10 cellular contexts compared by ENCODE assay signal in genomic region chr1:160575112-160575664, GRCh38. TPM values are rescaled to one million over a fixed set of nuclear protein-coding genes. Genes with fewer than 3 reads are reported as not detected.
DNase-seq lines count a peak whose midpoint lies in the region; ATAC-seq and TF ChIP-seq lines count a peak whose summit lies in the region.
"Had no signal": no experiment of that assay in that cellular context is flagged by ENCODE, and none has a peak within 500 bp of the region (broad histone marks: within the 10 kb centered on the region; RNA-seq: fewer than 3 reads in every experiment).

No MANE protein-coding gene starts in this region.

- H3K9me3 ChIP-seq in PC-3 (ENCODE audit: low read length), result no peaks in the 10 kb centered on the region

- H3K27ac Mint-ChIP-seq in IgD-negative memory B cell (peak overlapping the region; percentile 12 to 60 (median 21)), memory B cell (peak overlapping the region; percentile 81)
- H3K27ac Mint-ChIP-seq in activated T-helper 1 cell treated with anti-CD3 and anti-CD28 coated beads, Interleukin-12 subunit alpha, Interleukin-12 subunit beta, Interleukin-2, Interleukin-4 antibody, amounts not matched to agents 30 ng/mL and 10 ng/mL and 1 ng/mL, durations not matched to agents 14 hours and 24 hours and 36 hours, result peak overlapping the region; percentile 84

- TF ChIP-seq CTCF in PC-3 (conservative IDR thresholded peaks at IDR 0.05; ENCODE audit: low read depth, low read length), result no peak

- no peak overlapping the region for H3K4me3 ChIP-seq in PC-3 (ENCODE audit: low read length)

- no peak overlapping the region for H2AFZ ChIP-seq in PC-3 (ENCODE audit: low read length)

- no peaks in the 10 kb centered on the region for H3K79me2 ChIP-seq in PC-3 (ENCODE audit: low read length)

- DNase-seq in Ammon's horn (ENCODE audit: low spot score), result peak; percentile 67
- DNase-seq in activated T-helper 1 cell treated with anti-CD3 and anti-CD28 coated beads, Interleukin-12 subunit alpha, Interleukin-12 subunit beta, Interleukin-2, Interleukin-4 antibody, amounts not matched to agents 30 ng/mL and 10 ng/mL and 1 ng/mL, durations not matched to agents 14 hours and 24 hours and 36 hours (ENCODE audit: low spot score), result no peak
- peak; percentile 23 to 32 for DNase-seq in memory B cell (ENCODE audit: low spot score in 2 of 2)
- no peak for DNase-seq in NCI-H2227 treated with DMSO at 0.1 percent for 48 hours (lab: John Stamatoyannopoulos, UW)
- DNase-seq in PC-3, result no peak
- DNase-seq: stimulated activated CD8-positive, alpha-beta memory T cell treated with anti-CD3 and anti-CD28 coated beads, Interleukin-4, amount 100 ng/mL, for 48 hours had no signal

- no peak overlapping the region for H3K9ac ChIP-seq in PC-3 (ENCODE audit: low read length)

- no peaks in the 10 kb centered on the region for H3K4me1 ChIP-seq in PC-3 (ENCODE audit: insufficient read depth, low read length)

- H3K36me3 Mint-ChIP-seq in IgD-negative memory B cell, result peaks cover 2% of the 10 kb centered on the region
- peaks cover 36% of the 10 kb centered on the region for H3K36me3 Mint-ChIP-seq in activated T-helper 1 cell treated with anti-CD3 and anti-CD28 coated beads, Interleukin-12 subunit alpha, Interleukin-12 subunit beta, Interleukin-2, Interleukin-4 antibody, amounts not matched to agents 30 ng/mL and 10 ng/mL and 1 ng/mL, durations not matched to agents 14 hours and 24 hours and 36 hours (ENCODE audit: low read depth)
- H3K36me3 Mint-ChIP-seq in memory B cell, result peaks cover 15% of the 10 kb centered on the region

- peaks cover 50% of the 10 kb centered on the region for H3K27me3 ChIP-seq in PC-3 (ENCODE audit: low read length)

- intact Hi-C loops in activated T-helper 1 cell treated with anti-CD3 and anti-CD28 coated beads, Interleukin-12 subunit alpha, Interleukin-12 subunit beta, Interleukin-2, Interleukin-4 antibody, amounts not matched to agents 30 ng/mL and 10 ng/mL and 1 ng/mL, durations not matched to agents 14 hours and 24 hours and 36 hours (cut with micrococcal nuclease), result loop anchor here (5.0 kb wide), 1 partner anchor 313 kb away; the partner anchor contains the start of gene DCAF8
- intact Hi-C loops in PC-3 (cut with micrococcal nuclease), result no loop called here

- H3K27ac ChIP-seq in PC-3 (ENCODE audit: low read length), result no peak overlapping the region

- H3K9me3 Mint-ChIP-seq in IgD-negative memory B cell, result no peaks in the 10 kb centered on the region
- peaks cover 19% of the 10 kb centered on the region for H3K9me3 Mint-ChIP-seq in activated T-helper 1 cell treated with anti-CD3 and anti-CD28 coated beads, Interleukin-12 subunit alpha, Interleukin-12 subunit beta, Interleukin-2, Interleukin-4 antibody, amounts not matched to agents 30 ng/mL and 10 ng/mL and 1 ng/mL, durations not matched to agents 14 hours and 24 hours and 36 hours
- peaks cover 4% of the 10 kb centered on the region for H3K9me3 Mint-ChIP-seq in memory B cell

- H3K4me2 ChIP-seq in PC-3 (ENCODE audit: low read length), result no peak overlapping the region

- no peaks in the 10 kb centered on the region for H4K20me1 ChIP-seq in PC-3 (ENCODE audit: low read length)

- POLR2A ChIA-PET in PC-3 (lab: Charles Lee; ENCODE audit: unreplicated experiment), result no interaction called here

- no peaks in the 10 kb centered on the region for H3F3A ChIP-seq in PC-3 (ENCODE audit: low read length, unreplicated experiment)

- H3K4me3 Mint-ChIP-seq in IgD-negative memory B cell (peak overlapping the region; percentile 28 to 77 (median 36)), memory B cell (peak overlapping the region; percentile 69)
- peak overlapping the region; percentile 79 for H3K4me3 Mint-ChIP-seq in activated T-helper 1 cell treated with anti-CD3 and anti-CD28 coated beads, Interleukin-12 subunit alpha, Interleukin-12 subunit beta, Interleukin-2, Interleukin-4 antibody, amounts not matched to agents 30 ng/mL and 10 ng/mL and 1 ng/mL, durations not matched to agents 14 hours and 24 hours and 36 hours

- H3K4me1 Mint-ChIP-seq in IgD-negative memory B cell, result peaks cover 22 to 69% (median 61%) of the 10 kb centered on the region in 3 donors
- peaks cover 96% of the 10 kb centered on the region for H3K4me1 Mint-ChIP-seq in activated T-helper 1 cell treated with anti-CD3 and anti-CD28 coated beads, Interleukin-12 subunit alpha, Interleukin-12 subunit beta, Interleukin-2, Interleukin-4 antibody, amounts not matched to agents 30 ng/mL and 10 ng/mL and 1 ng/mL, durations not matched to agents 14 hours and 24 hours and 36 hours (ENCODE audit: low read depth)
- H3K4me1 Mint-ChIP-seq in memory B cell, result peaks cover 44% of the 10 kb centered on the region

- BruUV-seq in PC-3 (replicated peaks; lab: Mats Ljungman, UMichigan), result no TSS peak

- no peaks in the 10 kb centered on the region for H3K36me3 ChIP-seq in PC-3 (ENCODE audit: low read depth, low read length)

- H3K27me3 Mint-ChIP-seq in IgD-negative memory B cell (no peaks in the 10 kb centered on the region), memory B cell (no peaks in the 10 kb centered on the region)
- no peaks in the 10 kb centered on the region for H3K27me3 Mint-ChIP-seq in activated T-helper 1 cell treated with anti-CD3 and anti-CD28 coated beads, Interleukin-12 subunit alpha, Interleukin-12 subunit beta, Interleukin-2, Interleukin-4 antibody, amounts not matched to agents 30 ng/mL and 10 ng/mL and 1 ng/mL, durations not matched to agents 14 hours and 24 hours and 36 hours (ENCODE audit: insufficient read depth)

- CTCF ChIA-PET in PC-3 (lab: Charles Lee), result no interaction called here

- H3K9me2 ChIP-seq in PC-3 (replicated peaks; ENCODE audit: low read length), result no peaks in the 10 kb centered on the region

- ATAC-seq in memory B cell (ENCODE audit: low read depth), result peak; percentile 79
- no peak for ATAC-seq in PC-3
- no peak for ATAC-seq in HG03565 (IDR thresholded peaks at IDR 0.05; ENCODE audit: unreplicated experiment)
- ATAC-seq in HG02588 (IDR thresholded peaks at IDR 0.05; ENCODE audit: unreplicated experiment), result no peak

RNA-seq across cellular contexts. Expression of gene CD84, which starts 4.1 kb away (rescaled TPM):
- polyA plus RNA-seq in IgD-negative memory B cell, result 8.7 TPM
- 16.3 and 17.2 TPM in 2 replicates for total RNA-seq in activated T-helper 1 cell treated with anti-CD3 and anti-CD28 coated beads, Interleukin-12 subunit alpha, Interleukin-12 subunit beta, Interleukin-2, Interleukin-4 antibody, amounts not matched to agents 30 ng/mL and 10 ng/mL and 1 ng/mL, durations not matched to agents 14 hours and 24 hours and 36 hours
- not detected in 2 replicates for total RNA-seq in PC-3 (2014; rRNA removed)
- total RNA-seq: MCF 10A had no signal

RNA-seq across cellular contexts. Expression of gene SLAMF6, which starts 52.1 kb away (rescaled TPM):
- 109 TPM for polyA plus RNA-seq in IgD-negative memory B cell
- total RNA-seq in activated T-helper 1 cell treated with anti-CD3 and anti-CD28 coated beads, Interleukin-12 subunit alpha, Interleukin-12 subunit beta, Interleukin-2, Interleukin-4 antibody, amounts not matched to agents 30 ng/mL and 10 ng/mL and 1 ng/mL, durations not matched to agents 14 hours and 24 hours and 36 hours, result 46.8 and 50.1 TPM in 2 replicates
- not detected in 2 replicates for total RNA-seq in PC-3 (2014; rRNA removed)
- total RNA-seq: MCF 10A had no signal

Comparison
In these comparisons a context has a peak if more than half of its experiments do, and no peak if none do; other contexts are left out.
1. DNase-seq: peak in Ammon's horn (single experiment) and memory B cell (2 of 2); none in activated T-helper 1 cell treated with anti-CD3 and anti-CD28 coated beads, Interleukin-12 subunit alpha, Interleukin-12 subunit beta, Interleukin-2, Interleukin-4 antibody, amounts not matched to agents 30 ng/mL and 10 ng/mL and 1 ng/mL, durations not matched to agents 14 hours and 24 hours and 36 hours (single experiment), NCI-H2227 treated with DMSO at 0.1 percent for 48 hours (single experiment) and PC-3 (single experiment).
2. H3K27ac Mint-ChIP-seq: peak in every context shown above with its lines; median percentile 84 in activated T-helper 1 cell treated with anti-CD3 and anti-CD28 coated beads, Interleukin-12 subunit alpha, Interleukin-12 subunit beta, Interleukin-2, Interleukin-4 antibody, amounts not matched to agents 30 ng/mL and 10 ng/mL and 1 ng/mL, durations not matched to agents 14 hours and 24 hours and 36 hours; 81 in memory B cell; 21 in IgD-negative memory B cell.
3. RNA of gene CD84, which starts 4.1 kb away (total RNA-seq): 16.3 to 17.2 TPM in activated T-helper 1 cell treated with anti-CD3 and anti-CD28 coated beads, Interleukin-12 subunit alpha, Interleukin-12 subunit beta, Interleukin-2, Interleukin-4 antibody, amounts not matched to agents 30 ng/mL and 10 ng/mL and 1 ng/mL, durations not matched to agents 14 hours and 24 hours and 36 hours; not detected in PC-3; every median in the first group is over 10 times any median in the second.
4. RNA of gene SLAMF6, which starts 52.1 kb away (total RNA-seq): 46.8 to 50.1 TPM in activated T-helper 1 cell treated with anti-CD3 and anti-CD28 coated beads, Interleukin-12 subunit alpha, Interleukin-12 subunit beta, Interleukin-2, Interleukin-4 antibody, amounts not matched to agents 30 ng/mL and 10 ng/mL and 1 ng/mL, durations not matched to agents 14 hours and 24 hours and 36 hours; not detected in PC-3; every median in the first group is over 10 times any median in the second.
5. Peak in every context shown above with its lines, with median percentiles within 50 percentile points of each other: H3K4me3 Mint-ChIP-seq.